In the genomic region with DNA sequence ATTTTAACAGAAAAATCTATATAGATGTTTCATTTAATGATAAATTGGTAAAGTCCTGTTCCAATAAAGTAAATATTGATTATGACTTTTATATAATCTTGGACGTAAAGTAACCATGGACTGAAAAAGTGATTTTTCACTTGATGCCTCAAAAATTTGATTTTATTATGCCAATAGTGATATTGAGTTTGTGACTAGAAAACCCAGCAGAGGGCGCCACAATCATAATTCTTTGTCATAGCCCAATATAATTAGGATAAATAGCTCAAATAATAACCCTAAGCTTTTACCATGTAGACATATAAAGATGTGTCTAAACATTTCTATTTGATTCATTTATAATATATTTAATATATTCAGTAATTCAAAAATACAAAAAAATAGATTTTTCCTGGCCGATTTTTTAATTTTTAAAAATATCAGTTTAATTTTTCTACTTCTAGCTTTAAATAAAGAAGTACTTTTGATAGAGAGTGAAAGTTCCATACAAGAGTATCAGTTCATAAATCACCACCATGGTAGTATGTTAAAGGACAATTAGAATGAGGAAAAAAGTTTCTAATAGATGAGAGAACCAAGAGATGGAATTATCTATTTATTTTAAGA, we compare ENCODE assay signal across 8 cellular contexts. TPM values are rescaled to one million over a fixed set of nuclear protein-coding genes. Genes with fewer than 3 reads are reported as not detected.
A peak's percentile ranks its signal among the peaks of the same experiment; 100 is the strongest.
DNase-seq lines count a peak whose midpoint lies in the region; ATAC-seq and TF ChIP-seq lines count a peak whose summit lies in the region.

No MANE protein-coding gene starts in this region.

- H3K4me3 Mint-ChIP-seq in CD4-positive, alpha-beta T cell: no peak overlapping the region

- H3K9me3 ChIP-seq in CD4-positive, alpha-beta T cell (ENCODE audit: control insufficient read depth, low read length): no peaks in the 10 kb centered on the region

- no peak overlapping the region for H3K4me3 ChIP-seq in HL-60 (replicated peaks; ENCODE audit: insufficient read depth, low read length)

- peaks cover 9% of the 10 kb centered on the region for H3K36me3 Mint-ChIP-seq in CD4-positive, alpha-beta T cell (ENCODE audit: low read depth)

- no peak for ATAC-seq in CD4-positive, alpha-beta T cell (ENCODE audit: poor library complexity)
- ATAC-seq in HG02981 (IDR thresholded peaks at IDR 0.05; ENCODE audit: unreplicated experiment): no peak
- no peak for ATAC-seq in GM21390 (IDR thresholded peaks at IDR 0.05; ENCODE audit: unreplicated experiment)

- no peaks in the 10 kb centered on the region for H3K9me3 Mint-ChIP-seq in CD4-positive, alpha-beta T cell

- no peaks in the 10 kb centered on the region for H3K27me3 ChIP-seq in CD4-positive, alpha-beta T cell (ENCODE audit: control insufficient read depth, insufficient read depth, low read length)
- H3K27me3 ChIP-seq in HL-60 (ENCODE audit: insufficient read depth, poor library complexity, severe bottlenecking): no peaks in the 10 kb centered on the region

- H3K27me3 Mint-ChIP-seq in CD4-positive, alpha-beta T cell: no peaks in the 10 kb centered on the region

- no peak overlapping the region for H3K27ac Mint-ChIP-seq in CD4-positive, alpha-beta T cell

- intact Hi-C loops in CD4-positive, alpha-beta T cell (cut with DNase I, micrococcal nuclease): loop anchor here (2.0 to 5.0 kb wide), 2 partner anchors 562 to 565 kb away; no protein-coding TSS in a partner anchor

- H3K4me1 Mint-ChIP-seq in CD4-positive, alpha-beta T cell (ENCODE audit: low read depth): peaks cover 9% of the 10 kb centered on the region

- TF ChIP-seq CTCF in CD4-positive, alpha-beta T cell (IDR thresholded peaks at IDR 0.05): peak; percentile 83
- TF ChIP-seq CTCF in HL-60 (IDR thresholded peaks at IDR 0.05; ENCODE audit: insufficient read depth, low read length): peak; percentile 30

- no peak overlapping the region for H3K27ac ChIP-seq in CD4-positive, alpha-beta T cell (ENCODE audit: low read depth, low read length)
- no peak overlapping the region for H3K27ac ChIP-seq in HL-60 (replicated peaks)

- CTCF ChIA-PET in CD4-positive, alpha-beta T cell (lab: Charles Lee): interaction anchor here (0.5 to 1.6 kb wide), 6 partner anchors 11 to 563 kb away, joined by 3 to 8 read pairs (median 3); a partner anchor contains a TSS

- POLR2A ChIA-PET in CD4-positive, alpha-beta T cell (lab: Charles Lee): interaction anchor here (0.6 to 4.8 kb wide), 2 partner anchors 20 to 30 kb away, joined by 3 to 18 read pairs; a partner anchor contains a TSS

- peak; percentile 13 to 52 (median 30) for DNase-seq in CD4-positive, alpha-beta T cell
- peak; percentile 6 to 34 for DNase-seq in HL-60 (ENCODE audit: low read depth in 1 of 2, low spot score in 1 of 2)
- DNase-seq in RKO (ENCODE audit: low spot score): peak; percentile 48
- DNase-seq in amniotic epithelial cell (ENCODE audit: low read depth): peak; percentile 10
- DNase-seq in inferior parietal cortex (ENCODE audit: extremely low spot score): peak; percentile 65
- peak; percentile 34 to 39 for DNase-seq in stimulated activated CD4-positive, alpha-beta T cell treated with anti-CD3 and anti-CD28 coated beads, Interleukin-4, amount 100 ng/mL, for 48 hours (ENCODE audit: low read depth in 2 of 2)

RNA-seq across cellular contexts. Expression of a gene that starts 30.7 kb away (rescaled TPM):
- 10 to 100 TPM; 11.9 to 13.9 TPM for total RNA-seq in CD4-positive, alpha-beta T cell

RNA-seq across cellular contexts. Expression of a gene that starts 31.1 kb away (rescaled TPM):
- 10 to 100 TPM; 30.0 to 31.4 TPM for total RNA-seq in CD4-positive, alpha-beta T cell

Comparison
In these comparisons a context has a peak if more than half of its experiments do, and no peak if none do; other contexts are left out.
1. DNase-seq: peak in every context shown above with its lines; median percentile 65 in inferior parietal cortex; 48 in RKO; 36 in stimulated activated CD4-positive, alpha-beta T cell treated with anti-CD3 and anti-CD28 coated beads, Interleukin-4, amount 100 ng/mL, for 48 hours; 30 in CD4-positive, alpha-beta T cell; 20 in HL-60; 10 in amniotic epithelial cell.